ENCODE assay signal across 8 cellular contexts in genomic region chr22:25235547-25236290, GRCh38. TPM values are rescaled to one million over a fixed set of nuclear protein-coding genes. Genes with fewer than 3 reads are reported as not detected.
DNase-seq lines count a peak whose midpoint lies in the region; ATAC-seq and TF ChIP-seq lines count a peak whose summit lies in the region.

No MANE protein-coding gene starts in this region.

- CTCF ChIA-PET in IMR-90 (lab: Yijun Ruan, JAX) (interaction anchor here (0.5 kb wide), 1 partner anchor 509 kb away, joined by 4 read pairs; no protein-coding TSS in a partner anchor), PC-9 (lab: Charles Lee) (no interaction called here)

- H3K4ac ChIP-seq in IMR-90 (ENCODE audit: low read depth, low read length) = no peak overlapping the region

- no peak overlapping the region for H3K56ac ChIP-seq in IMR-90 (ENCODE audit: extremely low read depth, insufficient read depth, low read length)

- H3K4me3 Mint-ChIP-seq in activated T-helper 1 cell treated with anti-CD3 and anti-CD28 coated beads, Interleukin-12 subunit alpha, Interleukin-12 subunit beta, Interleukin-2, Interleukin-4 antibody, amounts not matched to agents 30 ng/mL and 10 ng/mL and 1 ng/mL, durations not matched to agents 14 hours and 24 hours and 36 hours = no peak overlapping the region

- no peak overlapping the region for H3K14ac ChIP-seq in IMR-90 (replicated peaks; ENCODE audit: low read depth, low read length)

- H3K18ac ChIP-seq in IMR-90 (ENCODE audit: low read depth, low read length) = no peak overlapping the region

- H4K20me1 ChIP-seq in IMR-90 (ENCODE audit: insufficient read depth, low read length) (no peaks in the 10 kb centered on the region), PC-9 (ENCODE audit: insufficient read depth) (no peaks in the 10 kb centered on the region)

- no peak overlapping the region for H2AK5ac ChIP-seq in IMR-90 (ENCODE audit: low read depth, low read length)

- H3K9me3 ChIP-seq in IMR-90 (ENCODE audit: control insufficient read depth, insufficient read depth, low read length) = no peaks in the 10 kb centered on the region
- no peaks in the 10 kb centered on the region for H3K9me3 ChIP-seq in PC-9 (ENCODE audit: insufficient read depth, low read depth)
- H3K9me3 ChIP-seq in neuron (ENCODE audit: low read length) = no peaks in the 10 kb centered on the region
- H3K9me3 ChIP-seq in thoracic aorta = no peaks in the 10 kb centered on the region

- no peaks in the 10 kb centered on the region for H3F3A ChIP-seq in PC-9 (ENCODE audit: insufficient read depth, low read depth)

- H2AK9ac ChIP-seq in IMR-90 (replicated peaks; ENCODE audit: low read depth, low read length, poor library complexity) = no peak overlapping the region

- H3K27ac Mint-ChIP-seq in activated T-helper 1 cell treated with anti-CD3 and anti-CD28 coated beads, Interleukin-12 subunit alpha, Interleukin-12 subunit beta, Interleukin-2, Interleukin-4 antibody, amounts not matched to agents 30 ng/mL and 10 ng/mL and 1 ng/mL, durations not matched to agents 14 hours and 24 hours and 36 hours = no peak overlapping the region

- dilution Hi-C loops in IMR-90 (cut with HindIII; ENCODE audit: low sequenced_read_pairs, unreplicated experiment) = no loop called here

- in situ Hi-C loops in IMR-90 (cut with MboI; ENCODE audit: low sequenced_read_pairs) = no loop called here

- H4K8ac ChIP-seq in IMR-90 (ENCODE audit: low read depth in 2 of 2, low read length in 2 of 2) = no peak overlapping the region

- no peaks in the 10 kb centered on the region for H3K9me3 Mint-ChIP-seq in activated T-helper 1 cell treated with anti-CD3 and anti-CD28 coated beads, Interleukin-12 subunit alpha, Interleukin-12 subunit beta, Interleukin-2, Interleukin-4 antibody, amounts not matched to agents 30 ng/mL and 10 ng/mL and 1 ng/mL, durations not matched to agents 14 hours and 24 hours and 36 hours

- H3K9me2 ChIP-seq in PC-9 (ENCODE audit: insufficient read depth) = no peaks in the 10 kb centered on the region

- peaks cover 4% of the 10 kb centered on the region for H3K4me1 Mint-ChIP-seq in activated T-helper 1 cell treated with anti-CD3 and anti-CD28 coated beads, Interleukin-12 subunit alpha, Interleukin-12 subunit beta, Interleukin-2, Interleukin-4 antibody, amounts not matched to agents 30 ng/mL and 10 ng/mL and 1 ng/mL, durations not matched to agents 14 hours and 24 hours and 36 hours (ENCODE audit: low read depth)

- H3K27me3 ChIP-seq in IMR-90 (ENCODE audit: control insufficient read depth, insufficient read depth, low read length) (no peaks in the 10 kb centered on the region), PC-9 (ENCODE audit: insufficient read depth, low read depth) (peaks cover 26% of the 10 kb centered on the region), neuron (ENCODE audit: insufficient read depth, low read length) (no peaks in the 10 kb centered on the region), thoracic aorta (replicated peaks; ENCODE audit: insufficient read depth) (no peaks in the 10 kb centered on the region)

- TF ChIP-seq CTCF in GM10266 (IDR thresholded peaks at IDR 0.05; ENCODE audit: control insufficient read depth, insufficient read depth, low read depth, missing control alignments) (peak; percentile 81), IMR-90 (conservative IDR thresholded peaks at IDR 0.05; ENCODE audit: low read depth, low read length) (peak; percentile 55), PC-9 (conservative IDR thresholded peaks at IDR 0.05) (peak; percentile 81), fibroblast of the aortic adventitia (IDR thresholded peaks at IDR 0.05; ENCODE audit: insufficient read depth, low read length) (peak; percentile 50), thoracic aorta (IDR thresholded peaks at IDR 0.05) (peak; percentile 43)

- WGBS in IMR-90 (ENCODE audit: extremely low coverage in 2 of 2, insufficient read length in 1 of 2), 2 experiments = 6% methylated on average over 19 of the region's 30 CpGs; no CpG with 5 or more reads in 1 of the 2 experiments

- no peak overlapping the region for H3K4me2 ChIP-seq in IMR-90 (ENCODE audit: low read depth, low read length)
- peak overlapping the region; percentile 74 for H3K4me2 ChIP-seq in PC-9

- H3K79me1 ChIP-seq in IMR-90 (ENCODE audit: low read depth in 1 of 2, low read length in 2 of 2) = no peaks in the 10 kb centered on the region

- ATAC-seq in IMR-90 (ENCODE audit: low read depth) = peak; percentile 96
- ATAC-seq in thoracic aorta (ENCODE audit: insufficient number of reproducible peaks, low FRiP score, low read depth) = peak; percentile 65
- no peak for ATAC-seq in HG02642 (IDR thresholded peaks at IDR 0.05; ENCODE audit: poor library complexity, unreplicated experiment)

- no peak for TF ChIP-seq POLR2A in IMR-90 (IDR thresholded peaks at IDR 0.05; ENCODE audit: low read depth, low read length)

- no peak overlapping the region for H2BK120ac ChIP-seq in IMR-90 (ENCODE audit: low read depth, low read length)

- H3K4me1 ChIP-seq in IMR-90 (ENCODE audit: control insufficient read depth, insufficient read depth, low read length) (no peaks in the 10 kb centered on the region), PC-9 (replicated peaks; ENCODE audit: insufficient read depth) (no peaks in the 10 kb centered on the region), neuron (ENCODE audit: insufficient read depth, low read length) (no peaks in the 10 kb centered on the region), thoracic aorta (ENCODE audit: control insufficient read depth in 1 of 2, low read depth in 2 of 2) (no peaks in the 10 kb centered on the region)

- POLR2A ChIA-PET in IMR-90 (lab: Charles Lee; ENCODE audit: unreplicated experiment) (no interaction called here), PC-9 (lab: Charles Lee; ENCODE audit: unreplicated experiment) (no interaction called here)

- H3K4me3 ChIP-seq in IMR-90 (ENCODE audit: insufficient read depth, low read depth, low read length) (no peak overlapping the region), PC-9 (peak overlapping the region; percentile 27; the same call in 1 of the 2 replicates), fibroblast of the aortic adventitia (ENCODE audit: low read depth, low read length) (no peak overlapping the region), neuron (ENCODE audit: low read length) (no peak overlapping the region), thoracic aorta (no peak overlapping the region)

- DNase-seq in GM10266 (ENCODE audit: extremely low spot score) = peak; percentile 95
- peak; percentile 61 for DNase-seq in IMR-90
- DNase-seq in PC-9 = peak; percentile 63 to 80
- DNase-seq in activated T-helper 1 cell treated with anti-CD3 and anti-CD28 coated beads, Interleukin-12 subunit alpha, Interleukin-12 subunit beta, Interleukin-2, Interleukin-4 antibody, amounts not matched to agents 30 ng/mL and 10 ng/mL and 1 ng/mL, durations not matched to agents 14 hours and 24 hours and 36 hours (ENCODE audit: low spot score) = peak; percentile 67
- DNase-seq in fibroblast of the aortic adventitia (ENCODE audit: low read depth) = peak; percentile 64
- DNase-seq in thoracic aorta (ENCODE audit: low spot score) = no peak

- no peak overlapping the region for H4K91ac ChIP-seq in IMR-90 (ENCODE audit: insufficient read depth, low read depth, low read length)

- H2BK5ac ChIP-seq in IMR-90 (ENCODE audit: low read depth, low read length, poor library complexity, severe bottlenecking) = no peak overlapping the region

- intact Hi-C loops in IMR-90 (cut with micrococcal nuclease) (no loop called here), PC-9 (cut with micrococcal nuclease; ENCODE audit: unreplicated experiment) (loop anchor here (2.0 to 10.0 kb wide), 4 partner anchors 119 to 1129 kb away; no protein-coding TSS in a partner anchor)
- intact Hi-C loops in activated T-helper 1 cell treated with anti-CD3 and anti-CD28 coated beads, Interleukin-12 subunit alpha, Interleukin-12 subunit beta, Interleukin-2, Interleukin-4 antibody, amounts not matched to agents 30 ng/mL and 10 ng/mL and 1 ng/mL, durations not matched to agents 14 hours and 24 hours and 36 hours (cut with micrococcal nuclease) = loop anchor here (2.0 to 10.0 kb wide), 2 partner anchors 1095 to 1129 kb away; no protein-coding TSS in a partner anchor

- no peak overlapping the region for H4K5ac ChIP-seq in IMR-90 (ENCODE audit: low read depth, low read length)

- H3K36me3 Mint-ChIP-seq in activated T-helper 1 cell treated with anti-CD3 and anti-CD28 coated beads, Interleukin-12 subunit alpha, Interleukin-12 subunit beta, Interleukin-2, Interleukin-4 antibody, amounts not matched to agents 30 ng/mL and 10 ng/mL and 1 ng/mL, durations not matched to agents 14 hours and 24 hours and 36 hours (ENCODE audit: low read depth) = no peaks in the 10 kb centered on the region

- BruUV-seq in IMR-90 (replicated peaks; lab: Mats Ljungman, UMichigan) = no TSS peak
- BruUV-seq in PC-9 (replicated peaks; lab: Mats Ljungman, UMichigan) = no TSS peak

- H3K9ac ChIP-seq in IMR-90 (ENCODE audit: low read depth, low read length) = no peak overlapping the region

- H3K27ac ChIP-seq in IMR-90 (ENCODE audit: insufficient read depth, low read length) = no peak overlapping the region
- H3K27ac ChIP-seq in PC-9 = no peak overlapping the region
- H3K27ac ChIP-seq in thoracic aorta = no peak overlapping the region

- H2BK15ac ChIP-seq in IMR-90 (ENCODE audit: low read depth, low read length) = no peak overlapping the region

- no peak overlapping the region for H2BK20ac ChIP-seq in IMR-90 (ENCODE audit: low read depth, low read length)

- no peaks in the 10 kb centered on the region for H3K9me1 ChIP-seq in IMR-90 (ENCODE audit: insufficient read depth, low read length)

- no peak overlapping the region for H3K23ac ChIP-seq in IMR-90 (ENCODE audit: low read depth, low read length)

- H3K79me2 ChIP-seq in PC-9 (ENCODE audit: low read depth) = no peaks in the 10 kb centered on the region

- H3K36me3 ChIP-seq in IMR-90 (ENCODE audit: control insufficient read depth, insufficient read depth, low read length) = no peaks in the 10 kb centered on the region
- no peaks in the 10 kb centered on the region for H3K36me3 ChIP-seq in PC-9 (ENCODE audit: low read depth)
- H3K36me3 ChIP-seq in neuron (ENCODE audit: insufficient read depth, low read length) = no peaks in the 10 kb centered on the region
- H3K36me3 ChIP-seq in thoracic aorta = no peaks in the 10 kb centered on the region

- H2AFZ ChIP-seq in IMR-90 (replicated peaks; ENCODE audit: low read length, poor library complexity) (peak overlapping the region; percentile 3), PC-9 (no peak overlapping the region), neuron (ENCODE audit: low read depth, low read length) (peak overlapping the region; percentile 12)

- peak; percentile 53 for TF ChIP-seq RAD21 in IMR-90 (IDR thresholded peaks at IDR 0.05; ENCODE audit: low read length)

- peaks cover 28% of the 10 kb centered on the region for H3K27me3 Mint-ChIP-seq in activated T-helper 1 cell treated with anti-CD3 and anti-CD28 coated beads, Interleukin-12 subunit alpha, Interleukin-12 subunit beta, Interleukin-2, Interleukin-4 antibody, amounts not matched to agents 30 ng/mL and 10 ng/mL and 1 ng/mL, durations not matched to agents 14 hours and 24 hours and 36 hours (ENCODE audit: insufficient read depth)

RNA-seq across cellular contexts. Expression of gene CRYBB2, which starts 16.3 kb away (rescaled TPM):
- not detected in 2 replicates for total RNA-seq in IMR-90 (2012; rRNA removed)
- not detected in 2 replicates for polyA plus RNA-seq in IMR-90 (2012; rRNA removed)
- polyA plus RNA-seq in IMR-90 (2012; cell fraction: cytosol; rRNA removed) = not detected in 2 replicates
- polyA plus RNA-seq in IMR-90 (2012; cell fraction: nucleus; rRNA removed; ENCODE audit: low replicate concordance) = not detected in 2 replicates
- total RNA-seq in PC-9 (2021) = 1.0 TPM in 2 replicates
- total RNA-seq in activated T-helper 1 cell treated with anti-CD3 and anti-CD28 coated beads, Interleukin-12 subunit alpha, Interleukin-12 subunit beta, Interleukin-2, Interleukin-4 antibody, amounts not matched to agents 30 ng/mL and 10 ng/mL and 1 ng/mL, durations not matched to agents 14 hours and 24 hours and 36 hours = not detected in 2 replicates
- not detected in 2 replicates for total RNA-seq in fibroblast of the aortic adventitia (ENCODE audit: low replicate concordance)
- total RNA-seq in thoracic aorta = under 1 TPM in 1 of 2 donors, not detected in 1; 0.54 TPM

RNA-seq across cellular contexts. Expression of gene CRYBB3, which starts 36.1 kb away (rescaled TPM):
- total RNA-seq in IMR-90 (2012; rRNA removed) (not detected in 2 replicates), PC-9 (2021) (0.85 and 2.1 TPM in 2 replicates), fibroblast of the aortic adventitia (ENCODE audit: low replicate concordance) (not detected in 2 replicates), thoracic aorta (1 to 10 TPM in 1 of 2 donors, not detected in 1; 1.8 TPM)
- not detected in 2 replicates for polyA plus RNA-seq in IMR-90 (2012; rRNA removed)
- not detected in 2 replicates for polyA plus RNA-seq in IMR-90 (2012; cell fraction: cytosol; rRNA removed)
- not detected in 2 replicates for polyA plus RNA-seq in IMR-90 (2012; cell fraction: nucleus; rRNA removed; ENCODE audit: low replicate concordance)
- 0.60 TPM in 1 of 2 replicates, not detected in the other for total RNA-seq in activated T-helper 1 cell treated with anti-CD3 and anti-CD28 coated beads, Interleukin-12 subunit alpha, Interleukin-12 subunit beta, Interleukin-2, Interleukin-4 antibody, amounts not matched to agents 30 ng/mL and 10 ng/mL and 1 ng/mL, durations not matched to agents 14 hours and 24 hours and 36 hours
